Comparison of ENCODE assay signal across 1 cellular context in genomic region chr1:236552096-236552495, GRCh38.
TF ChIP-seq lines count a peak whose summit lies in the region.

No MANE protein-coding gene starts in this region.

TF ChIP-seq in K562, 482 proteins besides CTCF, POLR2A, EP300 and RAD21 (continues in another document):
- no peak for TF ChIP-seq SETDB1 (IDR thresholded peaks at IDR 0.05; ENCODE audit: low read length)
- 0 out of 2 replicates have a peak, but pooled peaks have one; percentile 5 for TF ChIP-seq ZNF23 (CRISPR knock-in tag; IDR thresholded peaks at IDR 0.05)
- no peak for TF ChIP-seq HMBOX1 (IDR thresholded peaks at IDR 0.05)
- no peak for TF ChIP-seq RFX1 (IDR thresholded peaks at IDR 0.05)
- TF ChIP-seq ZNF592 (IDR thresholded peaks at IDR 0.05): no peak
- no peak for TF ChIP-seq ZMIZ1 (IDR thresholded peaks at IDR 0.05; ENCODE audit: low read depth in 2 of 2, low read length in 2 of 2)
- peak; percentile 6; the same call in 1 of the 2 replicates for TF ChIP-seq NFXL1 (CRISPR knock-in tag; IDR thresholded peaks at IDR 0.05)
- TF ChIP-seq ZNF398 (CRISPR knock-in tag; IDR thresholded peaks at IDR 0.05): no peak
- TF ChIP-seq PHB (CRISPR knock-in tag; IDR thresholded peaks at IDR 0.05): no peak
- TF ChIP-seq DIDO1 (tag; IDR thresholded peaks at IDR 0.05; ENCODE audit: low read depth): no peak
- TF ChIP-seq ZNF407 (IDR thresholded peaks at IDR 0.05; ENCODE audit: low read depth): no peak
- peak; percentile 24; the same call in 1 of the 2 replicates for TF ChIP-seq ZFP1 (CRISPR knock-in tag; IDR thresholded peaks at IDR 0.05)
- no peak for TF ChIP-seq CBFB (CRISPR knock-in tag; IDR thresholded peaks at IDR 0.05)
- 0 out of 2 replicates have a peak, but pooled peaks have one; percentile 10 for TF ChIP-seq DEAF1 (CRISPR knock-in tag; IDR thresholded peaks at IDR 0.05)
- TF ChIP-seq ZNF740 (CRISPR knock-in tag; IDR thresholded peaks at IDR 0.05): no peak
- TF ChIP-seq ZNF740 (tag; IDR thresholded peaks at IDR 0.05): 0 out of 4 replicates have a peak, but pooled peaks of 1 of the 2 experiments have one; percentile 49
- TF ChIP-seq ZNF175 (CRISPR knock-in tag; IDR thresholded peaks at IDR 0.05; ENCODE audit: low read depth): no peak
- no peak for TF ChIP-seq PHF8 (IDR thresholded peaks at IDR 0.05; ENCODE audit: borderline replicate concordance, low read length)
- TF ChIP-seq NR1H2 (CRISPR knock-in tag; IDR thresholded peaks at IDR 0.05): no peak
- no peak for TF ChIP-seq RBM34 (IDR thresholded peaks at IDR 0.05; ENCODE audit: borderline replicate concordance, insufficient read depth, low read length)
- TF ChIP-seq BCL6 (CRISPR knock-in tag; IDR thresholded peaks at IDR 0.05): no peak; the same call in 1 of the 2 replicates
- 0 out of 2 replicates have a peak, but pooled peaks have one; percentile 31 for TF ChIP-seq E2F3 (CRISPR knock-in tag; IDR thresholded peaks at IDR 0.05)
- TF ChIP-seq FOXK1 (CRISPR knock-in tag; IDR thresholded peaks at IDR 0.05; ENCODE audit: borderline replicate concordance): no peak
- TF ChIP-seq ZNF79 (CRISPR knock-in tag; IDR thresholded peaks at IDR 0.05; ENCODE audit: low read depth): 0 out of 2 replicates have a peak, but pooled peaks have one; percentile 7
- no peak for TF ChIP-seq ZC3H4 (CRISPR knock-in tag; IDR thresholded peaks at IDR 0.05; ENCODE audit: borderline replicate concordance)
- no peak for TF ChIP-seq NRF1 (conservative IDR thresholded peaks at IDR 0.05 in 1 of 2, IDR thresholded peaks at IDR 0.05 in 1 of 2)
- no peak for TF ChIP-seq FUS (optimal IDR thresholded peaks at IDR 0.05; ENCODE audit: low read depth, low read length)
- no peak for TF ChIP-seq ZNF217 (CRISPR knock-in tag; IDR thresholded peaks at IDR 0.05)
- no peak for TF ChIP-seq MYC (IDR thresholded peaks at IDR 0.05; ENCODE audit: low read depth, low read length)
- TF ChIP-seq MYC (CRISPR knock-in tag; IDR thresholded peaks at IDR 0.05; ENCODE audit: borderline replicate concordance, low read depth): peak; percentile 61; the same call in 1 of the 2 replicates
- no peak for TF ChIP-seq ESRRB (CRISPR knock-in tag; IDR thresholded peaks at IDR 0.05; ENCODE audit: borderline replicate concordance)
- TF ChIP-seq FOXP4 (CRISPR knock-in tag; IDR thresholded peaks at IDR 0.05; ENCODE audit: borderline replicate concordance): no peak
- no peak for TF ChIP-seq NUFIP1 (IDR thresholded peaks at IDR 0.05; ENCODE audit: partially characterized antibody)
- TF ChIP-seq MXI1 (IDR thresholded peaks at IDR 0.05; ENCODE audit: low read depth, low read length): no peak
